ENCODE assay signal across 13 cellular contexts in the genomic region with DNA sequence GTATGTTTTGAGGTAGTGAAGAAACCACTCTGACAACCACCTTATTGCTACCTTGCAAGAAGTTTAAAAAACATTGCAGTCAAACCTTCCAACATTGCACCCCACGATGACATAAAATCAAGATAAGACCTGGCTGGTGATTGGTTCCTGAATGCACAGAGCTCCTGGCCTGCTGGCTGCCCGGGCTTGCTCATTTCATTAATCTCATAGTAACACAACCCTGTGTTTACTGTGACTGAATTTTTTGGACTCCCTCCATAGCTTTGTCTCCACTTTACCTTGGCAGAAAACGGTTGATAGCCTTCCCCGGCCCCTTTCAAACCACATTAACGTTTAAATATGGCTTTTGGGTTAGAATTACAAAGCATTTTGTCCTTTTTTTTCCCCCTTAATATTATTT. TPM values are rescaled to one million over a fixed set of nuclear protein-coding genes. Genes with fewer than 3 reads are reported as not detected.
DNase-seq lines count a peak whose midpoint lies in the region; ATAC-seq, FAIRE-seq and TF ChIP-seq lines count a peak whose summit lies in the region.
"Had no signal": no experiment of that assay in that cellular context is flagged by ENCODE, and none has a peak within 500 bp of the region (broad histone marks: within the 10 kb centered on the region; RNA-seq: fewer than 3 reads in every experiment).

No MANE protein-coding gene starts in this region.

- TF ChIP-seq EP300 in K562 (IDR thresholded peaks at IDR 0.05; ENCODE audit: low read length) (no peak), ovary (IDR thresholded peaks at IDR 0.05) (no peak)

- H3K4me2 ChIP-seq in K562 (ENCODE audit: insufficient read depth, low read length) (peak overlapping the region; percentile 2; the same call in 1 of the 2 replicates), mesendoderm (ENCODE audit: low read length) (no peak overlapping the region)

- peaks cover 9% of the 10 kb centered on the region for H3K27me3 Mint-ChIP-seq in stimulated activated naive CD8-positive, alpha-beta T cell treated with anti-CD3 and anti-CD28 coated beads, Interleukin-15, amount 100 ng/mL, for 72 hours
- no peaks in the 10 kb centered on the region for H3K27me3 Mint-ChIP-seq in activated naive CD8-positive, alpha-beta T cell treated with anti-CD3 and anti-CD28 coated beads, Interleukin-2, amount 50 U/mL, for 24 hours

- TF ChIP-seq RAD21 in K562 (CRISPR knock-in tag; conservative IDR thresholded peaks at IDR 0.05 in 1 of 2, IDR thresholded peaks at IDR 0.05 in 1 of 2): no peak

- POLR2A ChIA-PET in K562 (lab: Yijun Ruan, JAX): interaction anchor here (0.6 kb wide), 1 partner anchor 252 kb away, joined by 3 read pairs; no protein-coding TSS in a partner anchor

- H4K20me1 ChIP-seq in K562 (replicated peaks; ENCODE audit: control insufficient read depth, insufficient read depth, low read length): no peaks in the 10 kb centered on the region

- H3K79me2 ChIP-seq in K562 (ENCODE audit: control insufficient read depth, insufficient read depth, low read length) (no peaks in the 10 kb centered on the region), mesendoderm (ENCODE audit: control insufficient read depth, insufficient read depth, low read length) (no peaks in the 10 kb centered on the region)

- no peaks in the 10 kb centered on the region for H3K36me3 Mint-ChIP-seq in activated naive CD8-positive, alpha-beta T cell treated with anti-CD3 and anti-CD28 coated beads, Interleukin-2, amount 50 U/mL, for 24 hours (ENCODE audit: low read depth)

- CTCF ChIA-PET in K562 (lab: Yijun Ruan, JAX; ENCODE audit: low intra/inter-chr PET ratio): no interaction called here

- H3K27me3 ChIP-seq in K562 (ENCODE audit: control insufficient read depth in 2 of 2, insufficient read depth in 2 of 2, low read length in 2 of 2) (no peaks in the 10 kb centered on the region), ovary (no peaks in the 10 kb centered on the region), mesendoderm (ENCODE audit: insufficient read depth, low read length, poor library complexity) (no peaks in the 10 kb centered on the region)
- H3K27me3 ChIP-seq: uterus had no signal

- in situ Hi-C loops in K562 (cut with MboI): no loop called here

- 0 out of 2 replicates have a peak overlapping the region, but pooled peaks have one; percentile 1 for H3K27ac ChIP-seq in 22Rv1
- H3K27ac ChIP-seq in K562 (ENCODE audit: extremely low read depth, low read depth, low read length): no peak overlapping the region
- H3K27ac ChIP-seq in ovary: no peak overlapping the region
- H3K27ac ChIP-seq in mesendoderm (ENCODE audit: low read depth, low read length): no peak overlapping the region
- H3K27ac ChIP-seq: coronary artery had no signal

- H3K4ac ChIP-seq in mesendoderm (ENCODE audit: low read depth, low read length): no peak overlapping the region

- H2AK5ac ChIP-seq in mesendoderm (ENCODE audit: low read length): no peak overlapping the region

- H3K9ac ChIP-seq in K562 (ENCODE audit: insufficient read depth in 1 of 2, low read depth in 2 of 2, low read length in 2 of 2): no peak overlapping the region
- H3K9ac ChIP-seq in mesendoderm (ENCODE audit: low read length): no peak overlapping the region

- TF ChIP-seq CTCF in 22Rv1 (IDR thresholded peaks at IDR 0.05): no peak
- TF ChIP-seq CTCF in K562 (IDR thresholded peaks at IDR 0.05 in 2 of 3, conservative IDR thresholded peaks at IDR 0.05 in 1 of 3; ENCODE audit: insufficient read depth in 2 of 3, low read depth in 1 of 3, low read length in 3 of 3): no peak
- TF ChIP-seq CTCF in ovary (IDR thresholded peaks at IDR 0.05): no peak

- no peaks in the 10 kb centered on the region for H3K9me1 ChIP-seq in K562 (ENCODE audit: control insufficient read depth, insufficient read depth, low read length)

- H3K9me3 ChIP-seq in K562 (replicated peaks; ENCODE audit: control insufficient read depth, insufficient read depth, low read depth, low read length) (no peaks in the 10 kb centered on the region), ovary (no peaks in the 10 kb centered on the region)
- H3K9me3 ChIP-seq: uterus had no signal

- FAIRE-seq in K562 (lab: Jason Lieb, UNC): no peak
- FAIRE-seq in islet of Langerhans (lab: Jason Lieb, UNC): peak; percentile 71

- H3K4me1 Mint-ChIP-seq in stimulated activated naive CD8-positive, alpha-beta T cell treated with anti-CD3 and anti-CD28 coated beads, Interleukin-15, amount 100 ng/mL, for 72 hours: peaks cover 1% of the 10 kb centered on the region
- no peaks in the 10 kb centered on the region for H3K4me1 Mint-ChIP-seq in activated naive CD8-positive, alpha-beta T cell treated with anti-CD3 and anti-CD28 coated beads, Interleukin-2, amount 50 U/mL, for 24 hours

- H2AFZ ChIP-seq in K562 (ENCODE audit: low read depth, low read length): no peak overlapping the region

- H3K4me3 ChIP-seq in K562 (no peak overlapping the region), ovary (no peak overlapping the region), mesendoderm (ENCODE audit: low read length) (no peak overlapping the region)
- H3K4me3 ChIP-seq: coronary artery, uterus had no signal

- no peak overlapping the region for H2BK120ac ChIP-seq in mesendoderm (ENCODE audit: low read depth, low read length)

- H4K5ac ChIP-seq in mesendoderm (ENCODE audit: low read length): no peak overlapping the region

- H2BK15ac ChIP-seq in mesendoderm (replicated peaks; ENCODE audit: low read depth): no peak overlapping the region

- H3K4me1 ChIP-seq in K562 (replicated peaks in 1 of 2; ENCODE audit: control insufficient read depth in 2 of 2, insufficient read depth in 2 of 2, low read length in 2 of 2) (no peaks in the 10 kb centered on the region; a peak in 1 of 5 replicates), ovary (ENCODE audit: insufficient read depth) (no peaks in the 10 kb centered on the region), mesendoderm (ENCODE audit: control insufficient read depth, low read depth, low read length) (no peaks in the 10 kb centered on the region)
- H3K4me1 ChIP-seq: uterus had no signal

- H2BK5ac ChIP-seq in mesendoderm (ENCODE audit: low read length): no peak overlapping the region

- no peak overlapping the region for H4K8ac ChIP-seq in mesendoderm (ENCODE audit: low read depth, low read length)

- no TSS peak for BruUV-seq in K562 (replicated peaks; lab: Mats Ljungman, UMichigan)

- H3K18ac ChIP-seq in mesendoderm (ENCODE audit: low read length): no peak overlapping the region

- ATAC-seq in K562: peak; percentile 61
- ATAC-seq in stimulated activated naive CD8-positive, alpha-beta T cell treated with anti-CD3 and anti-CD28 coated beads, Interleukin-15, amount 100 ng/mL, for 72 hours: no peak
- ATAC-seq in activated naive CD8-positive, alpha-beta T cell treated with anti-CD3 and anti-CD28 coated beads, Interleukin-2, amount 50 U/mL, for 24 hours: no peak

- intact Hi-C loops in K562 (cut with micrococcal nuclease) (no loop called here), ovary (cut with DNase I) (loop anchor here in 1 of 4 donors (10.0 kb wide), 1 partner anchor 92 kb away; the partner anchor contains the start of genes CCDC186 and TDRD1)

- DNase-seq in NCI-H1092 (lab: John Stamatoyannopoulos, UW) (peak; percentile 34), K562 (ENCODE audit: extremely low read depth in 1 of 4, low spot score in 3 of 4) (peak in 3 of 4 experiments; percentile 5 to 17 (median 7)), ovary (no peak), mesendoderm (no peak)
- DNase-seq in stimulated activated naive CD8-positive, alpha-beta T cell treated with anti-CD3 and anti-CD28 coated beads, Interleukin-15, amount 100 ng/mL, for 72 hours: no peak
- DNase-seq in activated naive CD8-positive, alpha-beta T cell treated with anti-CD3 and anti-CD28 coated beads, Interleukin-2, amount 50 U/mL, for 24 hours: no peak
- DNase-seq: activated T-cell treated with anti-CD3 and anti-CD28 coated beads, Interleukin-2, amount 50 U/mL, for 72 hours; NCI-H748 treated with DMSO at 0.1 percent for 48 hours had no signal

- H3K79me1 ChIP-seq in mesendoderm (ENCODE audit: low read length): no peaks in the 10 kb centered on the region

- no peak overlapping the region for H3K56ac ChIP-seq in mesendoderm (ENCODE audit: low read length)

- WGBS in K562 (ENCODE audit: insufficient coverage, low coverage, missing lambda C conversion rate): 0% methylated on average over 5 of the region's 5 CpGs
- 18 to 27% (median 24%) methylated on average over 5 of the region's 5 CpGs for WGBS in ovary, 3 donors
- no CpG with 5 or more reads among the region's 5 CpGs for WGBS in mesendoderm (ENCODE audit: extremely low coverage, insufficient coverage, low lambda C conversion rate)

- no peak overlapping the region for H3K23ac ChIP-seq in mesendoderm (ENCODE audit: low read length)

- no peaks in the 10 kb centered on the region for H3K36me3 ChIP-seq in K562 (ENCODE audit: control insufficient read depth, insufficient read depth, low read length)
- no peaks in the 10 kb centered on the region for H3K36me3 ChIP-seq in ovary
- no peaks in the 10 kb centered on the region for H3K36me3 ChIP-seq in mesendoderm (ENCODE audit: control insufficient read depth, insufficient read depth, low read length)
- H3K36me3 ChIP-seq: uterus had no signal

- H3K27ac Mint-ChIP-seq in stimulated activated naive CD8-positive, alpha-beta T cell treated with anti-CD3 and anti-CD28 coated beads, Interleukin-15, amount 100 ng/mL, for 72 hours: no peak overlapping the region
- H3K27ac Mint-ChIP-seq in activated naive CD8-positive, alpha-beta T cell treated with anti-CD3 and anti-CD28 coated beads, Interleukin-2, amount 50 U/mL, for 24 hours: no peak overlapping the region
- H3K27ac Mint-ChIP-seq: activated T-cell treated with anti-CD3 and anti-CD28 coated beads, Interleukin-2, amount 50 U/mL, for 72 hours had no signal

- H3K4me3 Mint-ChIP-seq in stimulated activated naive CD8-positive, alpha-beta T cell treated with anti-CD3 and anti-CD28 coated beads, Interleukin-15, amount 100 ng/mL, for 72 hours: no peak overlapping the region
- H3K4me3 Mint-ChIP-seq in activated naive CD8-positive, alpha-beta T cell treated with anti-CD3 and anti-CD28 coated beads, Interleukin-2, amount 50 U/mL, for 24 hours: no peak overlapping the region
- H3K4me3 Mint-ChIP-seq: activated T-cell treated with anti-CD3 and anti-CD28 coated beads, Interleukin-2, amount 50 U/mL, for 72 hours had no signal

- no peaks in the 10 kb centered on the region for H3K9me3 Mint-ChIP-seq in stimulated activated naive CD8-positive, alpha-beta T cell treated with anti-CD3 and anti-CD28 coated beads, Interleukin-15, amount 100 ng/mL, for 72 hours
- no peaks in the 10 kb centered on the region for H3K9me3 Mint-ChIP-seq in activated naive CD8-positive, alpha-beta T cell treated with anti-CD3 and anti-CD28 coated beads, Interleukin-2, amount 50 U/mL, for 24 hours
- H3K9me3 Mint-ChIP-seq: activated T-cell treated with anti-CD3 and anti-CD28 coated beads, Interleukin-2, amount 50 U/mL, for 72 hours had no signal

- TF ChIP-seq POLR2A in K562 (conservative IDR thresholded peaks at IDR 0.05): no peak
- no peak for TF ChIP-seq POLR2A in ovary (IDR thresholded peaks at IDR 0.05)

RNA-seq across cellular contexts. Expression of gene VWA2, which starts 27.5 kb away (rescaled TPM):
- not detected in 2 replicates for total RNA-seq in K562 (2011; cell fraction: chromatin; rRNA removed; ENCODE audit: low replicate concordance)
- total RNA-seq in K562 (2011; cell fraction: nucleolus; rRNA removed): not detected in 2 replicates
- not detected in 2 replicates for total RNA-seq in K562 (2011; cell fraction: nucleoplasm; rRNA removed)
- total RNA-seq in K562 (2014; rRNA removed) (not detected in 2 replicates), K562 (2014; rRNA removed; fragmentation: Illumina TruSeq; extraction: Trizol) (not detected in 2 replicates), K562 (2015; rRNA removed; fragmentation: Illumina TruSeq; extraction: Trizol) (not detected in 2 replicates), K562 (2021) (not detected in 2 replicates), ovary (10 to 100 TPM in 1 of 7 donors, 1 to 10 TPM in 2, under 1 TPM in 3, not detected in 1; 0.18 to 11.1 (median 1.0) TPM)
- polyA plus RNA-seq in K562 (2011; rRNA removed) (not detected in 2 replicates), K562 (2014; fragmentation: Illumina TruSeq; extraction: Trizol) (not detected in 2 replicates), K562 (2014; fragmentation: Nextera tagmentation; extraction: Ambion mirVana) (not detected), K562 (2014; rRNA removed) (not detected in 2 replicates), ovary (under 1 TPM in 1 of 2 donors, not detected in 1; 0.04 TPM)
- not detected in 2 replicates for polyA plus RNA-seq in K562 (2011; cell fraction: cytosol; rRNA removed)
- polyA plus RNA-seq in K562 (2011; cell fraction: nucleus; rRNA removed): not detected in 2 replicates
- not detected in 2 replicates for polyA plus RNA-seq in K562 (2012)
- polyA minus RNA-seq in K562 (2011; rRNA and poly(A)+ RNA removed): not detected in 2 replicates
- polyA minus RNA-seq in K562 (2011; cell fraction: cytosol; rRNA and poly(A)+ RNA removed): not detected in 2 replicates
- polyA minus RNA-seq in K562 (2011; cell fraction: nucleus; rRNA and poly(A)+ RNA removed): not detected in 2 replicates
- polyA plus RNA-seq in mesendoderm (2013, experiment 1 of 2): 0.65 TPM
- polyA plus RNA-seq in mesendoderm (2013, experiment 2 of 2): 0.63 TPM
- total RNA-seq: activated T-cell treated with anti-CD3 and anti-CD28 coated beads, Interleukin-2, amount 50 U/mL, for 72 hours had no signal
- polyA plus RNA-seq: AG04450 had no signal

Comparison
In these comparisons a context has a peak if more than half of its experiments do, and no peak if none do; other contexts are left out.
1. DNase-seq: peak in NCI-H1092 (single experiment) and K562 (3 of 4); none in ovary (0 of 5), stimulated activated naive CD8-positive, alpha-beta T cell treated with anti-CD3 and anti-CD28 coated beads, Interleukin-15, amount 100 ng/mL, for 72 hours (0 of 2), mesendoderm (single experiment) and activated naive CD8-positive, alpha-beta T cell treated with anti-CD3 and anti-CD28 coated beads, Interleukin-2, amount 50 U/mL, for 24 hours (single experiment).